Comparison of ENCODE assay signal across 17 cellular contexts in the genomic region with DNA sequence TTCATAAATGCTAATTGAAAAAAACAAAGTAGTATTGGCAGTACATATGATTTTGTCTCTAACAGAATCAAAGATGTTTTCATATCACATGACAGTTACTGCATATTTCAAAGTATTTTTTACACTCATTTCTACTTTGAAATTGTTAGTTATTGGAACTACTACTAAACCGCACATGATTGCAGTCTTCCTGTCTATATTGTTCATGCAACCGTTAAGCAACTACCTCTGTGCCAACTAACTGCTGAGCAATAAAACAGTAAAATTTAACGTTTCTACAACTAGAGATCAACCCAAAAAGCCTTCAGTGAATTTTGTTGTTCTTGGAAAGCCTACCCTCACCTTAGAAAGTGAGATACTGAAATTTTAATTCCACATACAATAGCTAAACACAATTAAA.
"Had no signal": no experiment of that assay in that cellular context is flagged by ENCODE, and none has a peak within 500 bp of the region (broad histone marks: within the 10 kb centered on the region; RNA-seq: fewer than 3 reads in every experiment).

No MANE protein-coding gene starts in this region.

- FAIRE-seq: islet of Langerhans, TTC549 had no signal

- H3K36me3 Mint-ChIP-seq: natural killer cell treated with Interleukin-12 subunit alpha and Interleukin-12 subunit beta and Interleukin-15 and Interleukin-18, amount 100 ng/mL, for 72 hours; WTC11 had no signal

- H3K4me1 Mint-ChIP-seq: activated CD4-positive, alpha-beta T cell treated with anti-CD3 and anti-CD28 coated beads for 36 hours; brain; WTC11 had no signal

- DNase-seq: activated CD4-positive, alpha-beta T cell treated with anti-CD3 and anti-CD28 coated beads for 36 hours; activated CD4-positive, alpha-beta T cell treated with anti-CD3 and anti-CD28 coated beads, Interleukin-2, amount 50 U/mL, for 48 hours; activated naive CD4-positive, alpha-beta T cell treated with anti-CD3 and anti-CD28 coated beads for 36 hours; activated T-cell treated with anti-CD3 and anti-CD28 coated beads, Interleukin-2, amount 50 U/mL, for 24 hours; caudate nucleus; dorsolateral prefrontal cortex; foreskin fibroblast; lower lobe of right lung; spleen; stimulated activated CD8-positive, alpha-beta memory T cell treated with anti-CD3 and anti-CD28 coated beads, Interleukin-4, amount 100 ng/mL, for 48 hours; stimulated activated naive CD4-positive, alpha-beta T cell had no signal

- H3K4me3 ChIP-seq: dorsolateral prefrontal cortex, hepatocyte, lower lobe of right lung, spleen had no signal

- H3K36me3 ChIP-seq: lower lobe of right lung had no signal

- H3K27me3 Mint-ChIP-seq: activated CD4-positive, alpha-beta T cell treated with anti-CD3 and anti-CD28 coated beads for 36 hours; activated T-cell treated with anti-CD3 and anti-CD28 coated beads, Interleukin-2, amount 50 U/mL, for 24 hours; brain; natural killer cell treated with Interleukin-12 subunit alpha and Interleukin-12 subunit beta and Interleukin-15 and Interleukin-18, amount 100 ng/mL, for 72 hours had no signal

- ATAC-seq: activated CD4-positive, alpha-beta T cell treated with anti-CD3 and anti-CD28 coated beads for 36 hours; lower lobe of right lung; natural killer cell treated with Interleukin-12 subunit alpha and Interleukin-12 subunit beta and Interleukin-15 and Interleukin-18, amount 100 ng/mL, for 72 hours; WTC11 had no signal

- H3K27ac Mint-ChIP-seq: activated CD4-positive, alpha-beta T cell treated with anti-CD3 and anti-CD28 coated beads for 36 hours; activated naive CD4-positive, alpha-beta T cell treated with anti-CD3 and anti-CD28 coated beads for 36 hours; activated T-cell treated with anti-CD3 and anti-CD28 coated beads, Interleukin-2, amount 50 U/mL, for 24 hours; brain; natural killer cell treated with Interleukin-12 subunit alpha and Interleukin-12 subunit beta and Interleukin-15 and Interleukin-18, amount 100 ng/mL, for 72 hours; WTC11 had no signal

- H3K4me3 Mint-ChIP-seq: activated CD4-positive, alpha-beta T cell treated with anti-CD3 and anti-CD28 coated beads for 36 hours; activated naive CD4-positive, alpha-beta T cell treated with anti-CD3 and anti-CD28 coated beads for 36 hours; activated T-cell treated with anti-CD3 and anti-CD28 coated beads, Interleukin-2, amount 50 U/mL, for 24 hours; brain; natural killer cell treated with Interleukin-12 subunit alpha and Interleukin-12 subunit beta and Interleukin-15 and Interleukin-18, amount 100 ng/mL, for 72 hours; WTC11 had no signal

- H3K9me3 ChIP-seq: lower lobe of right lung, spleen had no signal

- H3K9me3 Mint-ChIP-seq: activated naive CD4-positive, alpha-beta T cell treated with anti-CD3 and anti-CD28 coated beads for 36 hours; activated T-cell treated with anti-CD3 and anti-CD28 coated beads, Interleukin-2, amount 50 U/mL, for 24 hours; brain; natural killer cell treated with Interleukin-12 subunit alpha and Interleukin-12 subunit beta and Interleukin-15 and Interleukin-18, amount 100 ng/mL, for 72 hours; WTC11 had no signal

- H3K27ac ChIP-seq: dorsolateral prefrontal cortex, hepatocyte, lower lobe of right lung had no signal

- H3K4me1 ChIP-seq: lower lobe of right lung had no signal

- H3K4me2 ChIP-seq: hepatocyte had no signal
